In the genomic region with DNA sequence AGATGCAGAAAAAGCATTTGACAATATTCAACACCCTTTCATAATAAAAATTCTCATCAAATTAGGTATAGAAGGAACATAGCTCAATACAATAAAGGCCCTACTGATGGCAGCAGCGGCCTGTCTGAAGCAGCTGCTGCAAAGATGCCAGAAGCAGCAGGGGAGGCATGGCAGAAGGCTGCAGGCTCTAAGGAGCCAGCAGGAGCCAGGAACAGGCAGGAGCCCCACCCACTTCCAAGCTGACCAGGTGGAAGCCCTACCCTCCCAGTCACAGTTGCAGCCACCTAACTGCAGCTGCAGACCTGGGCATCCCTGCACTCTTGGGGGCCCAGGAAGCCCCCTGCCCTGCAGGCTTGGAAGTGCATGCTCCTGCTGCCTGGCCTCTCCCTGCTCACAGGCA, we compare ENCODE assay signal across 22 cellular contexts. TPM values are rescaled to one million over a fixed set of nuclear protein-coding genes. Genes with fewer than 3 reads are reported as not detected.
DNase-seq lines count a peak whose midpoint lies in the region; ATAC-seq and TF ChIP-seq lines count a peak whose summit lies in the region.
"Had no signal": no experiment of that assay in that cellular context is flagged by ENCODE, and none has a peak within 500 bp of the region (broad histone marks: within the 10 kb centered on the region; RNA-seq: fewer than 3 reads in every experiment).

No MANE protein-coding gene starts in this region.

- H3K27ac Mint-ChIP-seq in MCF 10A (ENCODE audit: low read depth, unreplicated experiment): no peak overlapping the region
- H3K27ac Mint-ChIP-seq: CD4-positive, alpha-beta memory T cell had no signal

- no peak for TF ChIP-seq POLR2A in breast epithelium (IDR thresholded peaks at IDR 0.05)

- H3K4me1 Mint-ChIP-seq in MCF 10A (ENCODE audit: insufficient read depth, unreplicated experiment): no peaks in the 10 kb centered on the region
- H3K4me1 Mint-ChIP-seq: CD4-positive, alpha-beta memory T cell had no signal

- BruUV-seq in MCF 10A (replicated peaks; lab: Mats Ljungman, UMichigan): no TSS peak
- no TSS peak for BruUV-seq in Panc1 (replicated peaks; lab: Mats Ljungman, UMichigan)

- peak; percentile 77 for ATAC-seq in Panc1
- no peak for ATAC-seq in heart right ventricle
- ATAC-seq: gastroesophageal sphincter, GM12878, lower lobe of right lung, SK-N-SH treated with all-trans-retinoic acid at 6 μM for 48 hours had no signal

- intact Hi-C loops in MCF 10A (cut with micrococcal nuclease) (no loop called here), breast epithelium (cut with DNase I; ENCODE audit: low total_unique reads) (no loop called here), Panc1 (cut with micrococcal nuclease; ENCODE audit: unreplicated experiment) (loop anchor here (10.0 kb wide), 1 partner anchor 277 kb away; no protein-coding TSS in a partner anchor), heart right ventricle (cut with DNase I) (no loop called here)

- H3K27me3 ChIP-seq in breast epithelium: no peaks in the 10 kb centered on the region
- no peaks in the 10 kb centered on the region for H3K27me3 ChIP-seq in Panc1 (ENCODE audit: control insufficient read depth, insufficient read depth, low read length)
- no peaks in the 10 kb centered on the region for H3K27me3 ChIP-seq in effector memory CD4-positive, alpha-beta T cell (replicated peaks; ENCODE audit: control insufficient read depth, insufficient read depth, low read length, poor library complexity, severe bottlenecking)
- H3K27me3 ChIP-seq in heart right ventricle: peaks cover 0 to 5% (median 3%) of the 10 kb centered on the region in 7 donors
- H3K27me3 ChIP-seq: ascending aorta, colonic mucosa had no signal

- no peaks in the 10 kb centered on the region for H3K4me1 ChIP-seq in breast epithelium
- H3K4me1 ChIP-seq in Panc1 (ENCODE audit: control insufficient read depth, insufficient read depth, low read length): no peaks in the 10 kb centered on the region
- no peaks in the 10 kb centered on the region for H3K4me1 ChIP-seq in effector memory CD4-positive, alpha-beta T cell (ENCODE audit: control insufficient read depth, insufficient read depth, low read length, poor library complexity, severe bottlenecking)
- H3K4me1 ChIP-seq in heart right ventricle: no peaks in the 10 kb centered on the region
- H3K4me1 ChIP-seq: ascending aorta, colonic mucosa, gastroesophageal sphincter, lower lobe of right lung had no signal

- H3K36me3 ChIP-seq in breast epithelium (no peaks in the 10 kb centered on the region), Panc1 (ENCODE audit: control insufficient read depth, insufficient read depth, low read length) (no peaks in the 10 kb centered on the region), heart right ventricle (no peaks in the 10 kb centered on the region)
- H3K36me3 ChIP-seq in effector memory CD4-positive, alpha-beta T cell (ENCODE audit: control insufficient read depth, insufficient read depth, low read length): no peaks in the 10 kb centered on the region
- H3K36me3 ChIP-seq: ascending aorta, colonic mucosa, gastroesophageal sphincter, lower lobe of right lung had no signal

- H3K27me3 Mint-ChIP-seq in MCF 10A (ENCODE audit: insufficient read depth, unreplicated experiment): peaks cover 11% of the 10 kb centered on the region

- H3K9me3 ChIP-seq in breast epithelium (peaks cover 0 to 4% of the 10 kb centered on the region in 2 donors), Panc1 (ENCODE audit: control insufficient read depth, insufficient read depth, low read depth, low read length) (no peaks in the 10 kb centered on the region), heart right ventricle (peaks cover 0 to 15% (median 0%) of the 10 kb centered on the region in 11 donors)
- no peaks in the 10 kb centered on the region for H3K9me3 ChIP-seq in effector memory CD4-positive, alpha-beta T cell (ENCODE audit: control insufficient read depth, low read length)
- H3K9me3 ChIP-seq: ascending aorta, colonic mucosa, gastroesophageal sphincter had no signal

- POLR2A ChIA-PET in MCF 10A (lab: Yijun Ruan, JAX) (no interaction called here), Panc1 (lab: Charles Lee) (interaction anchor here (0.6 kb wide), 1 partner anchor 350 kb away, joined by 3 read pairs; no protein-coding TSS in a partner anchor)

- 35 to 53% methylated on average over 1 of the region's 1 CpG for WGBS in heart right ventricle, 2 donors

- H3K4me3 ChIP-seq in breast epithelium: no peak overlapping the region
- H3K4me3 ChIP-seq in Panc1 (ENCODE audit: low read depth in 2 of 2, low read length in 2 of 2): no peak overlapping the region
- no peak overlapping the region for H3K4me3 ChIP-seq in fibroblast of the aortic adventitia (ENCODE audit: low read depth, low read length)
- H3K4me3 ChIP-seq in effector memory CD4-positive, alpha-beta T cell (ENCODE audit: insufficient read depth, low read depth, low read length, poor library complexity, severe bottlenecking): no peak overlapping the region
- no peak overlapping the region for H3K4me3 ChIP-seq in heart right ventricle
- H3K4me3 ChIP-seq: ascending aorta, colonic mucosa, gastroesophageal sphincter, GM12878, lower lobe of right lung had no signal

- no peaks in the 10 kb centered on the region for H3K9me3 Mint-ChIP-seq in MCF 10A (ENCODE audit: unreplicated experiment)

- no peak for TF ChIP-seq CTCF in MCF 10A (IDR thresholded peaks at IDR 0.05; ENCODE audit: unreplicated experiment)
- no peak for TF ChIP-seq CTCF in breast epithelium (IDR thresholded peaks at IDR 0.05)
- TF ChIP-seq CTCF in Panc1 (IDR thresholded peaks at IDR 0.05): peak; percentile 25; the same call in 1 of the 2 replicates
- no peak for TF ChIP-seq CTCF in fibroblast of the aortic adventitia (IDR thresholded peaks at IDR 0.05; ENCODE audit: insufficient read depth, low read length)
- no peak for TF ChIP-seq CTCF in heart right ventricle (IDR thresholded peaks at IDR 0.05)

- DNase-seq in MCF 10A (ENCODE audit: unreplicated experiment): peak; percentile 23
- DNase-seq in breast epithelium (ENCODE audit: low spot score in 2 of 2): no peak
- no peak for DNase-seq in Panc1 (ENCODE audit: low read depth, low spot score)
- DNase-seq in fibroblast of the aortic adventitia (ENCODE audit: low read depth): peak; percentile 10
- DNase-seq in effector memory CD4-positive, alpha-beta T cell: no peak
- DNase-seq in amygdala (lab: John Stamatoyannopoulos, UW): no peak
- DNase-seq in pons (ENCODE audit: low spot score): no peak
- no peak for DNase-seq in heart right ventricle
- DNase-seq: activated naive CD4-positive, alpha-beta T cell treated with Interleukin-2 at 50 U/mL for 16 hours; CD4-positive, alpha-beta memory T cell; colonic mucosa; GDM1; lower lobe of right lung; naive B cell; NCI-H1105 treated with DMSO at 0.1 percent for 48 hours; OCI-M1 had no signal

- H3K4me3 Mint-ChIP-seq in MCF 10A (ENCODE audit: unreplicated experiment): no peak overlapping the region
- H3K4me3 Mint-ChIP-seq: CD4-positive, alpha-beta memory T cell; naive B cell had no signal

- H3K36me3 Mint-ChIP-seq in MCF 10A (ENCODE audit: insufficient read depth, unreplicated experiment): no peaks in the 10 kb centered on the region
- H3K36me3 Mint-ChIP-seq: CD4-positive, alpha-beta memory T cell had no signal

- in situ Hi-C loops in Panc1 (cut with HindIII; ENCODE audit: low pct_unique_long_range_greater_than_20kb, low sequenced_read_pairs): no loop called here

- H3K27ac ChIP-seq in breast epithelium: no peak overlapping the region
- H3K27ac ChIP-seq in Panc1 (ENCODE audit: low read length): no peak overlapping the region
- no peak overlapping the region for H3K27ac ChIP-seq in effector memory CD4-positive, alpha-beta T cell (ENCODE audit: insufficient read depth, low read length, poor library complexity, severe bottlenecking)
- H3K27ac ChIP-seq in heart right ventricle: no peak overlapping the region
- H3K27ac ChIP-seq: ascending aorta, colonic mucosa, epithelial cell of prostate, gastroesophageal sphincter, lower lobe of right lung had no signal

- CTCF ChIA-PET in MCF 10A (lab: Yijun Ruan, JAX) (interaction anchor here (0.6 to 1.0 kb wide), 3 partner anchors 112 to 285 kb away, joined by 3 to 4 read pairs (median 3); no protein-coding TSS in a partner anchor), Panc1 (lab: Charles Lee) (no interaction called here)

RNA-seq across cellular contexts. Expression of a gene that starts 18.2 kb away (rescaled TPM):
- total RNA-seq in MCF 10A (2022): 0.17 and 0.28 TPM in 2 replicates
- 1 to 10 TPM in 1 of 3 donors, under 1 TPM in 2; 0.16 to 1.2 (median 0.33) TPM for total RNA-seq in breast epithelium
- total RNA-seq in Panc1 (2021; ENCODE audit: unreplicated experiment): 0.15 TPM
- polyA plus RNA-seq in Panc1 (2012; ENCODE audit: insufficient read length): not detected
- total RNA-seq in fibroblast of the aortic adventitia (ENCODE audit: low replicate concordance): 0.27 and 0.33 TPM in 2 replicates
- total RNA-seq in heart right ventricle: not detected
- not detected for polyA plus RNA-seq in heart right ventricle
- total RNA-seq: ascending aorta; CD4-positive, alpha-beta memory T cell had no signal
- polyA plus RNA-seq: CD4-positive, alpha-beta memory T cell; GM12878; urinary bladder had no signal

RNA-seq across cellular contexts. Expression of a gene that starts 27.8 kb away (rescaled TPM):
- total RNA-seq in MCF 10A (2022): not detected in 2 replicates
- total RNA-seq in breast epithelium: not detected
- total RNA-seq in Panc1 (2021; ENCODE audit: unreplicated experiment): not detected
- polyA plus RNA-seq in Panc1 (2012; ENCODE audit: insufficient read length): not detected
- total RNA-seq in fibroblast of the aortic adventitia (ENCODE audit: low replicate concordance): not detected in 2 replicates
- total RNA-seq in heart right ventricle: not detected
- polyA plus RNA-seq in heart right ventricle: not detected
- total RNA-seq: ascending aorta; CD4-positive, alpha-beta memory T cell; colonic mucosa; gastroesophageal sphincter; GM12878; lower lobe of right lung; urinary bladder had no signal
- polyA plus RNA-seq: CD4-positive, alpha-beta memory T cell; GM12878; urinary bladder had no signal

RNA-seq across cellular contexts. Expression of a gene that starts 34.8 kb away (rescaled TPM):
- not detected in 2 replicates for total RNA-seq in MCF 10A (2022)
- total RNA-seq in breast epithelium: not detected
- total RNA-seq in Panc1 (2021; ENCODE audit: unreplicated experiment): not detected
- polyA plus RNA-seq in Panc1 (2012; ENCODE audit: insufficient read length): not detected
- not detected in 2 replicates for total RNA-seq in fibroblast of the aortic adventitia (ENCODE audit: low replicate concordance)
- total RNA-seq in heart right ventricle: not detected
- not detected for polyA plus RNA-seq in heart right ventricle
- total RNA-seq: ascending aorta; CD4-positive, alpha-beta memory T cell; colonic mucosa; gastroesophageal sphincter; GM12878; lower lobe of right lung; urinary bladder had no signal
- polyA plus RNA-seq: CD4-positive, alpha-beta memory T cell; GM12878; urinary bladder had no signal

RNA-seq across cellular contexts. Expression of a gene that starts 45.2 kb away (rescaled TPM):
- total RNA-seq in MCF 10A (2022) (not detected in 2 replicates), breast epithelium (not detected), Panc1 (2021; ENCODE audit: unreplicated experiment) (not detected), fibroblast of the aortic adventitia (ENCODE audit: low replicate concordance) (not detected in 2 replicates), heart right ventricle (not detected)
- not detected for polyA plus RNA-seq in Panc1 (2012; ENCODE audit: insufficient read length)
- polyA plus RNA-seq in heart right ventricle: not detected
- total RNA-seq: ascending aorta; CD4-positive, alpha-beta memory T cell; colonic mucosa; GM12878; lower lobe of right lung; urinary bladder had no signal
- polyA plus RNA-seq: CD4-positive, alpha-beta memory T cell; urinary bladder had no signal

RNA-seq across cellular contexts. Expression of a gene that starts 45.9 kb away (rescaled TPM):
- total RNA-seq in MCF 10A (2022): 0.37 and 0.39 TPM in 2 replicates
- total RNA-seq in breast epithelium: 1 to 10 TPM in 1 of 3 donors, under 1 TPM in 1, not detected in 1; 0.44 to 3.6 TPM
- total RNA-seq in Panc1 (2021; ENCODE audit: unreplicated experiment): 0.18 TPM
- 0.11 TPM for polyA plus RNA-seq in Panc1 (2012; ENCODE audit: insufficient read length)
- total RNA-seq in fibroblast of the aortic adventitia (ENCODE audit: low replicate concordance): 0.09 and 0.33 TPM in 2 replicates
- not detected for total RNA-seq in heart right ventricle
- polyA plus RNA-seq in heart right ventricle: not detected
- total RNA-seq: CD4-positive, alpha-beta memory T cell; gastroesophageal sphincter had no signal
- polyA plus RNA-seq: CD4-positive, alpha-beta memory T cell had no signal

Comparison
In these comparisons a context has a peak if more than half of its experiments do, and no peak if none do; other contexts are left out.
1. DNase-seq: peak in MCF 10A (single experiment) and fibroblast of the aortic adventitia (single experiment); none in breast epithelium (0 of 2), Panc1 (single experiment), effector memory CD4-positive, alpha-beta T cell (0 of 3), amygdala (0 of 56), pons (single experiment) and heart right ventricle (0 of 2).